Comparison of ENCODE assay signal across 21 cellular contexts in the genomic region with DNA sequence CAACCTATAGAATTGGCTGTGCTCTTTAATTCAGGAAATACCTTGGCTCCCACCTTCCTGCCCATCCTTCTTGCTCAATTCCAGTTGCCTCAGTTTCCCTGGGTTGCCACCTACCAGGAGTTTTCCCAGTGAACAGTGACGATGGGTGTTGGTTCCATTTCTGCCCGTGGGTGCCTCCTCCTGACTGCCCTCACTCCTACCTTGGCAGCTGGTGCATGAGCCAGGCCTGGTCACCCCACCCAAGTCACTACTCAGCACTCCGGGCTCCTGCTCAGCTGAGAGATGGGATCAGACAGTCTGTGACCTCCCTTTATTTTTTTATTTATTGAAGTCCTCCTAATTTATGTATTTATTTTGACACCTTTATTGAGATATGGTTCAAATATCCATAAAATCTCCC. TPM values are rescaled to one million over a fixed set of nuclear protein-coding genes. Genes with fewer than 3 reads are reported as not detected.
A peak's percentile ranks its signal among the peaks of the same experiment; 100 is the strongest.
DNase-seq lines count a peak whose midpoint lies in the region; ATAC-seq and TF ChIP-seq lines count a peak whose summit lies in the region.
"Had no signal": no experiment of that assay in that cellular context is flagged by ENCODE, and none has a peak within 500 bp of the region (broad histone marks: within the 10 kb centered on the region; RNA-seq: fewer than 3 reads in every experiment).

No MANE protein-coding gene starts in this region.

- H3K36me3 Mint-ChIP-seq in activated naive CD4-positive, alpha-beta T cell treated with anti-CD3 and anti-CD28 coated beads, Interleukin-2, amount 50 U/mL, for 72 hours: no peaks in the 10 kb centered on the region
- no peaks in the 10 kb centered on the region for H3K36me3 Mint-ChIP-seq in activated naive CD8-positive, alpha-beta T cell treated with anti-CD3 and anti-CD28 coated beads, Interleukin-2, amount 50 U/mL, for 24 hours (ENCODE audit: low read depth)
- H3K36me3 Mint-ChIP-seq: IgD-negative memory B cell had no signal

- H3K9me3 ChIP-seq in spleen: no peaks in the 10 kb centered on the region
- no peaks in the 10 kb centered on the region for H3K9me3 ChIP-seq in heart right ventricle
- H3K9me3 ChIP-seq: A549 had no signal

- no peaks in the 10 kb centered on the region for H3K9me3 Mint-ChIP-seq in activated naive CD4-positive, alpha-beta T cell treated with anti-CD3 and anti-CD28 coated beads, Interleukin-2, amount 50 U/mL, for 72 hours
- no peaks in the 10 kb centered on the region for H3K9me3 Mint-ChIP-seq in activated naive CD8-positive, alpha-beta T cell treated with anti-CD3 and anti-CD28 coated beads, Interleukin-2, amount 50 U/mL, for 24 hours
- H3K9me3 Mint-ChIP-seq: CD4-positive, alpha-beta T cell; HFFc6; IgD-negative memory B cell had no signal

- H3K4me1 ChIP-seq in spleen: peaks cover 6 to 8% (median 7%) of the 10 kb centered on the region in 6 donors
- H3K4me1 ChIP-seq in heart right ventricle: peaks cover 0 to 19% (median 6%) of the 10 kb centered on the region in 9 donors

- H3K4me1 Mint-ChIP-seq in activated naive CD8-positive, alpha-beta T cell treated with anti-CD3 and anti-CD28 coated beads, Interleukin-2, amount 50 U/mL, for 24 hours: peaks cover 3% of the 10 kb centered on the region

- no peak overlapping the region for H3K27ac ChIP-seq in spleen
- no peak overlapping the region for H3K27ac ChIP-seq in heart right ventricle
- H3K27ac ChIP-seq: 22Rv1, A549, C4-2B had no signal

- H3K4me3 ChIP-seq in spleen (no peak overlapping the region), heart right ventricle (no peak overlapping the region), foreskin fibroblast (ENCODE audit: low read depth in 1 of 2, low read length in 2 of 2) (no peak overlapping the region)
- H3K4me3 ChIP-seq: A549 had no signal

- DNase-seq in activated naive CD4-positive, alpha-beta T cell treated with anti-CD3 and anti-CD28 coated beads, Interleukin-2, amount 50 U/mL, for 72 hours (ENCODE audit: low spot score in 2 of 2): no peak
- no peak for DNase-seq in activated naive CD4-positive, alpha-beta T cell treated with anti-CD3 and anti-CD28 coated beads, Interleukin-2, amount 50 U/mL, for 16 hours
- DNase-seq in left colon (no peak), spleen (peak; percentile 44), heart right ventricle (no peak), foreskin fibroblast (no peak)
- DNase-seq in activated naive CD8-positive, alpha-beta T cell treated with anti-CD3 and anti-CD28 coated beads, Interleukin-2, amount 50 U/mL, for 24 hours: no peak
- DNase-seq: AML-193; CD4-positive, alpha-beta T cell; DMS153; DMS79; GDM1; GOT3; H7; HFFc6 had no signal

- no peak for TF ChIP-seq CTCF in spleen (IDR thresholded peaks at IDR 0.05 in 8 of 11, conservative IDR thresholded peaks at IDR 0.05 in 3 of 11)
- TF ChIP-seq CTCF in heart right ventricle (IDR thresholded peaks at IDR 0.05): no peak
- no peak for TF ChIP-seq CTCF in foreskin fibroblast (IDR thresholded peaks at IDR 0.05; ENCODE audit: low read depth, low read length)

- H3K36me3 ChIP-seq in spleen (no peaks in the 10 kb centered on the region), heart right ventricle (no peaks in the 10 kb centered on the region)

- WGBS in spleen, 5 donors: 76 to 92% (median 86%) methylated on average over 3 of the region's 3 CpGs
- 90 to 92% methylated on average over 3 of the region's 3 CpGs for WGBS in heart right ventricle, 2 donors

- ATAC-seq in activated naive CD4-positive, alpha-beta T cell treated with anti-CD3 and anti-CD28 coated beads, Interleukin-2, amount 50 U/mL, for 72 hours: no peak
- ATAC-seq in left colon (peak; percentile 54), heart right ventricle (no peak)
- no peak for ATAC-seq in activated naive CD8-positive, alpha-beta T cell treated with anti-CD3 and anti-CD28 coated beads, Interleukin-2, amount 50 U/mL, for 24 hours
- ATAC-seq: A549, HCT116, HepG2 had no signal

- H3K27me3 Mint-ChIP-seq in activated naive CD8-positive, alpha-beta T cell treated with anti-CD3 and anti-CD28 coated beads, Interleukin-2, amount 50 U/mL, for 24 hours: no peaks in the 10 kb centered on the region
- H3K27me3 Mint-ChIP-seq: CD4-positive, alpha-beta T cell; IgD-negative memory B cell had no signal

- peak overlapping the region; percentile 59 to 66 for H3K27ac Mint-ChIP-seq in activated naive CD4-positive, alpha-beta T cell treated with anti-CD3 and anti-CD28 coated beads, Interleukin-2, amount 50 U/mL, for 72 hours
- no peak overlapping the region for H3K27ac Mint-ChIP-seq in activated naive CD8-positive, alpha-beta T cell treated with anti-CD3 and anti-CD28 coated beads, Interleukin-2, amount 50 U/mL, for 24 hours
- H3K27ac Mint-ChIP-seq: CD4-positive, alpha-beta T cell; HFFc6; IgD-negative memory B cell had no signal

- H3K4me3 Mint-ChIP-seq in activated naive CD8-positive, alpha-beta T cell treated with anti-CD3 and anti-CD28 coated beads, Interleukin-2, amount 50 U/mL, for 24 hours: no peak overlapping the region
- H3K4me3 Mint-ChIP-seq: CD4-positive, alpha-beta T cell; HFFc6; IgD-negative memory B cell had no signal

- H3K27me3 ChIP-seq in spleen (replicated peaks in 1 of 7) (no peaks in the 10 kb centered on the region), heart right ventricle (no peaks in the 10 kb centered on the region)

- intact Hi-C loops in left colon (cut with DNase I, micrococcal nuclease) (loop anchor here in 1 of 2 donors (10.0 kb wide), 1 partner anchor 96 kb away; no protein-coding TSS in a partner anchor), spleen (cut with DNase I; ENCODE audit: low total_unique reads) (no loop called here), heart right ventricle (cut with DNase I) (loop anchor here in 3 of 10 donors (5.0 to 10.0 kb wide), 3 partner anchors 38 to 176 kb away; partner anchors contain the start of gene DNAL1 (in 1 of the 3))

- TF ChIP-seq POLR2A in spleen (IDR thresholded peaks at IDR 0.05): no peak

RNA-seq across cellular contexts. Expression of gene PTGR2, which starts 31.0 kb away (rescaled TPM):
- total RNA-seq in activated naive CD4-positive, alpha-beta T cell treated with anti-CD3 and anti-CD28 coated beads, Interleukin-2, amount 50 U/mL, for 72 hours: 1 to 10 TPM; 6.4 to 9.6 TPM
- total RNA-seq in left colon (10 to 100 TPM; 14.7 to 16.0 TPM), spleen (1 to 10 TPM; 3.4 to 8.6 (median 6.3) TPM), heart right ventricle (10 to 100 TPM; 24.8 to 48.7 (median 36.7) TPM)
- polyA plus RNA-seq in spleen (1 to 10 TPM; 2.2 to 3.6 (median 3.3) TPM), heart right ventricle (10 to 100 TPM in 1 of 2 donors, 1 to 10 TPM in 1; 9.5 to 21.7 TPM)
